In the genomic region with DNA sequence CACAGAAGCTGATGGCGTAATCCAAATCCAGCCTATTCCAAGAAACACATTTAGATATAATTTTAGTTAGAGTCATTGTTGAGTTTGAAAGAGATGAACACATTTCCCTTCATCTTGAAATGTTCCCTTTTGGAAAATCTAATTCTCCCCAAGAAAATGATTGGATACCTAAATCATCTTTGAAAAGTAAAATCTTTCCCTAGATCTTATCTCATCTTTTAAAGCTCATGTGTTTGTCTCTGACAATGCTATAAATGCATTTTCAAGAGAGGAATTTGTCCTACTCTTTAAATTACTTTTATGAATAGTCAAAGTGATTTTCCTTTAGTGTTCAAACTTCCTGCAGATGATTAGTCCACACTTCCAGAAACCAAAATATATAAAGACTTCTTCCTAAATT, we compare ENCODE assay signal across 27 cellular contexts.
"Had no signal": no experiment of that assay in that cellular context is flagged by ENCODE, and none has a peak within 500 bp of the region (broad histone marks: within the 10 kb centered on the region; RNA-seq: fewer than 3 reads in every experiment).

No MANE protein-coding gene starts in this region.

- H3K36me3 Mint-ChIP-seq: stimulated activated effector memory CD8-positive, alpha-beta T cell treated with anti-CD3 and anti-CD28 coated beads, Interleukin-12 subunit alpha, Interleukin-12 subunit beta, amount 100 ng/mL, for 72 hours; stimulated activated memory B cell treated with anti-CD40 and anti-IgM and Interleukin-4, amounts not matched to agents 10 μg/mL and 1 μg/mL and 100 μg/mL, for 72 hours; stimulated activated naive B cell treated with anti-CD40 and anti-IgM and Interleukin-4, amounts not matched to agents 10 μg/mL and 1 μg/mL and 100 μg/mL, for 72 hours; type B pancreatic cell had no signal

- H3K4me1 Mint-ChIP-seq: stimulated activated effector memory CD8-positive, alpha-beta T cell treated with anti-CD3 and anti-CD28 coated beads, Interleukin-12 subunit alpha, Interleukin-12 subunit beta, amount 100 ng/mL, for 72 hours; stimulated activated memory B cell treated with anti-CD40 and anti-IgM and Interleukin-4, amounts not matched to agents 10 μg/mL and 1 μg/mL and 100 μg/mL, for 72 hours; stimulated activated naive B cell treated with anti-CD40 and anti-IgM and Interleukin-4, amounts not matched to agents 10 μg/mL and 1 μg/mL and 100 μg/mL, for 72 hours; stimulated activated naive CD8-positive, alpha-beta T cell treated with anti-CD3 and anti-CD28 coated beads, Interleukin-15, amount 100 ng/mL, for 72 hours had no signal

- H3K4me3 Mint-ChIP-seq: stimulated activated effector memory CD8-positive, alpha-beta T cell treated with anti-CD3 and anti-CD28 coated beads, Interleukin-12 subunit alpha, Interleukin-12 subunit beta, amount 100 ng/mL, for 72 hours; stimulated activated memory B cell treated with anti-CD40 and anti-IgM and Interleukin-4, amounts not matched to agents 10 μg/mL and 1 μg/mL and 100 μg/mL, for 72 hours; stimulated activated naive B cell treated with anti-CD40 and anti-IgM and Interleukin-4, amounts not matched to agents 10 μg/mL and 1 μg/mL and 100 μg/mL, for 72 hours; stimulated activated naive CD8-positive, alpha-beta T cell treated with anti-CD3 and anti-CD28 coated beads, Interleukin-15, amount 100 ng/mL, for 72 hours; stimulated activated naive CD8-positive, alpha-beta T cell treated with anti-CD3 and anti-CD28 coated beads, Interleukin-15, Interleukin-2, amounts not matched to agents 100 ng/mL and 50 ng/mL, for 24 hours; type B pancreatic cell had no signal

- H3K27me3 Mint-ChIP-seq: stimulated activated memory B cell treated with anti-CD40 and anti-IgM and Interleukin-4, amounts not matched to agents 10 μg/mL and 1 μg/mL and 100 μg/mL, for 72 hours; stimulated activated naive B cell treated with anti-CD40 and anti-IgM and Interleukin-4, amounts not matched to agents 10 μg/mL and 1 μg/mL and 100 μg/mL, for 72 hours; stimulated activated naive CD8-positive, alpha-beta T cell treated with anti-CD3 and anti-CD28 coated beads, Interleukin-15, amount 100 ng/mL, for 72 hours; stimulated activated naive CD8-positive, alpha-beta T cell treated with anti-CD3 and anti-CD28 coated beads, Interleukin-15, Interleukin-2, amounts not matched to agents 100 ng/mL and 50 ng/mL, for 24 hours; type B pancreatic cell had no signal

- H3K27me3 ChIP-seq: stomach, suprapubic skin, testis, thyroid gland, tibial artery, tibial nerve, transverse colon, upper lobe of left lung, upper lobe of right lung, uterus, vagina had no signal

- H3K27ac ChIP-seq: stomach, suprapubic skin, testis, thoracic aorta, thyroid gland, tibial artery, tibial nerve, transverse colon, upper lobe of left lung, upper lobe of right lung, uterus, vagina had no signal

- ATAC-seq: stimulated activated effector memory CD8-positive, alpha-beta T cell treated with anti-CD3 and anti-CD28 coated beads, Interleukin-12 subunit alpha, Interleukin-12 subunit beta, amount 100 ng/mL, for 72 hours; stimulated activated memory B cell treated with anti-CD40 and anti-IgM and Interleukin-4, amounts not matched to agents 10 μg/mL and 1 μg/mL and 100 μg/mL, for 72 hours; stimulated activated naive B cell treated with anti-CD40 and anti-IgM and Interleukin-4, amounts not matched to agents 10 μg/mL and 1 μg/mL and 100 μg/mL, for 72 hours; stimulated activated naive CD8-positive, alpha-beta T cell treated with anti-CD3 and anti-CD28 coated beads, Interleukin-15, amount 100 ng/mL, for 72 hours; stimulated activated naive CD8-positive, alpha-beta T cell treated with anti-CD3 and anti-CD28 coated beads, Interleukin-15, Interleukin-2, amounts not matched to agents 100 U/mL and 50 U/mL, for 24 hours; upper lobe of right lung had no signal

- H3K9me3 ChIP-seq: suprapubic skin, testis, thoracic aorta, thyroid gland, tibial artery, tibial nerve, transverse colon, upper lobe of left lung, upper lobe of right lung, uterus, vagina had no signal

- H3K36me3 ChIP-seq: stomach, suprapubic skin, thoracic aorta, thyroid gland, tibial artery, tibial nerve, transverse colon, upper lobe of left lung, upper lobe of right lung, uterus, vagina had no signal

- DNase-seq: stimulated activated CD4-positive, alpha-beta T cell treated with anti-CD3 and anti-CD28 coated beads, Interleukin-2, amount 100 ng/mL, for 48 hours; stimulated activated CD4-positive, alpha-beta T cell treated with anti-CD3 and anti-CD28 coated beads, Interleukin-4, amount 100 ng/mL, for 1 hour; stimulated activated CD4-positive, alpha-beta T cell treated with anti-CD3 and anti-CD28 coated beads, Interleukin-4, amount 100 ng/mL, for 24 hours; stimulated activated CD4-positive, alpha-beta T cell treated with anti-CD3 and anti-CD28 coated beads, Interleukin-4, amount 100 ng/mL, for 4 hours; stimulated activated CD8-positive, alpha-beta memory T cell treated with anti-CD3 and anti-CD28 coated beads, Interleukin-4, amount 100 ng/mL, for 48 hours; stimulated activated naive B cell treated with anti-CD40 and anti-IgM and Interleukin-4, amounts not matched to agents 10 μg/mL and 1 μg/mL and 100 μg/mL, for 72 hours; stimulated activated naive CD4-positive, alpha-beta T cell; stimulated activated naive CD4-positive, alpha-beta T cell treated with Interleukin-2 at 50 U/mL for 16 hours; stimulated activated naive CD8-positive, alpha-beta T cell treated with anti-CD3 and anti-CD28 coated beads, Interleukin-15, amount 100 ng/mL, for 72 hours; stimulated activated naive CD8-positive, alpha-beta T cell treated with anti-CD3 and anti-CD28 coated beads, Interleukin-15, Interleukin-2, amounts not matched to agents 100 U/mL and 50 U/mL, for 24 hours; stomach; substantia nigra; testis; thyroid gland; tibial artery; transverse colon; upper lobe of left lung; upper lobe of right lung; uterus had no signal

- H3K27ac Mint-ChIP-seq: stimulated activated effector memory CD8-positive, alpha-beta T cell treated with anti-CD3 and anti-CD28 coated beads, Interleukin-12 subunit alpha, Interleukin-12 subunit beta, amount 100 ng/mL, for 72 hours; stimulated activated memory B cell treated with anti-CD40 and anti-IgM and Interleukin-4, amounts not matched to agents 10 μg/mL and 1 μg/mL and 100 μg/mL, for 72 hours; stimulated activated naive B cell treated with anti-CD40 and anti-IgM and Interleukin-4, amounts not matched to agents 10 μg/mL and 1 μg/mL and 100 μg/mL, for 72 hours; stimulated activated naive CD8-positive, alpha-beta T cell treated with anti-CD3 and anti-CD28 coated beads, Interleukin-15, amount 100 ng/mL, for 72 hours; stimulated activated naive CD8-positive, alpha-beta T cell treated with anti-CD3 and anti-CD28 coated beads, Interleukin-15, Interleukin-2, amounts not matched to agents 100 ng/mL and 50 ng/mL, for 24 hours; type B pancreatic cell had no signal

- H3K9me3 Mint-ChIP-seq: stimulated activated naive B cell treated with anti-CD40 and anti-IgM and Interleukin-4, amounts not matched to agents 10 μg/mL and 1 μg/mL and 100 μg/mL, for 72 hours had no signal

- H3K4me1 ChIP-seq: stomach, suprapubic skin, testis, thyroid gland, tibial artery, tibial nerve, transverse colon, upper lobe of left lung, upper lobe of right lung, uterus, vagina had no signal

- H3K4me3 ChIP-seq: stomach, suprapubic skin, testis, thoracic aorta, thyroid gland, tibial artery, tibial nerve, transverse colon, upper lobe of left lung, upper lobe of right lung, uterus, vagina had no signal
